8 cellular contexts compared by ENCODE assay signal in genomic region chr18:56650944-56651770, GRCh38. TPM values are rescaled to one million over a fixed set of nuclear protein-coding genes. Genes with fewer than 3 reads are reported as not detected.
DNase-seq lines count a peak whose midpoint lies in the region; ATAC-seq and TF ChIP-seq lines count a peak whose summit lies in the region.

Gene WDR7, plus strand, starts transcription at chr18:56651359. Its CDS starts 21,157 bp downstream, at chr18:56672516.

- DNase-seq in AG08396 (ENCODE audit: low spot score), result peak; percentile 86
- peak; percentile 96 for DNase-seq in NCI-H345 treated with DMSO at 0.1 percent for 48 hours (lab: John Stamatoyannopoulos, UW; ENCODE audit: unreplicated experiment)
- DNase-seq in activated CD4-positive, CD25-positive, alpha-beta regulatory T cell (lab: John Stamatoyannopoulos, UW), result peak; percentile 87 to 92 (median 89)
- peak; percentile 82 to 92 for DNase-seq in central memory CD8-positive, alpha-beta T cell (ENCODE audit: low spot score in 2 of 2)
- DNase-seq in inferior parietal cortex (ENCODE audit: extremely low spot score), result peak; percentile 97
- DNase-seq in spleen, result peak; percentile 98

- peaks cover 0 to 3% (median 0%) of the 10 kb centered on the region in 8 donors for H3K9me3 ChIP-seq in spleen

- no peaks in the 10 kb centered on the region for H3K27me3 Mint-ChIP-seq in central memory CD8-positive, alpha-beta T cell

- 0 to 2% (median 0%) methylated on average over 27 to 47 of the region's 47 CpGs for WGBS in spleen, 5 donors

- no peaks in the 10 kb centered on the region for H3K36me3 ChIP-seq in spleen

- H3K4me3 ChIP-seq in spleen, result peak within 1 kb of the TSS; percentile 69 to 97 (median 85)

- H3K36me3 Mint-ChIP-seq in central memory CD8-positive, alpha-beta T cell (ENCODE audit: insufficient read depth), result peaks cover 12% of the 10 kb centered on the region

- peak in 2 of 11 experiments; percentile 10 to 22 for TF ChIP-seq CTCF in spleen (IDR thresholded peaks at IDR 0.05 in 8 of 11, conservative IDR thresholded peaks at IDR 0.05 in 3 of 11)

- H3K27me3 ChIP-seq in spleen (replicated peaks in 1 of 7), result no peaks in the 10 kb centered on the region

- peak within 1 kb of the TSS; percentile 82 to 96 (median 90) for H3K27ac ChIP-seq in spleen

- ATAC-seq in GM19023 (IDR thresholded peaks at IDR 0.05; ENCODE audit: unreplicated experiment), result peak; percentile 96
- peak; percentile 96 for ATAC-seq in HG03280 (IDR thresholded peaks at IDR 0.05; ENCODE audit: unreplicated experiment)
- ATAC-seq in central memory CD8-positive, alpha-beta T cell (replicated peaks; ENCODE audit: extremely low read depth, poor library complexity, severe bottlenecking), result peak; percentile 93

- H3K4me3 Mint-ChIP-seq in central memory CD8-positive, alpha-beta T cell, result peak within 1 kb of the TSS; percentile 91

- H3K9me3 Mint-ChIP-seq in central memory CD8-positive, alpha-beta T cell, result peaks cover 4% of the 10 kb centered on the region

- no peak for TF ChIP-seq POLR2A in spleen (IDR thresholded peaks at IDR 0.05)

- peaks cover 13 to 71% (median 37%) of the 10 kb centered on the region in 6 donors for H3K4me1 ChIP-seq in spleen

- intact Hi-C loops in spleen (cut with DNase I; ENCODE audit: low total_unique reads), result no loop called here

- peaks cover 45% of the 10 kb centered on the region for H3K4me1 Mint-ChIP-seq in central memory CD8-positive, alpha-beta T cell

- peak within 1 kb of the TSS; percentile 96 for H3K27ac Mint-ChIP-seq in central memory CD8-positive, alpha-beta T cell (ENCODE audit: low read depth)

RNA-seq across cellular contexts. Expression of gene WDR7, which starts in this region (rescaled TPM):
- 10 to 100 TPM; 33.4 to 55.9 (median 50.5) TPM for total RNA-seq in spleen
- 1 to 10 TPM; 2.8 to 6.2 (median 3.4) TPM for polyA plus RNA-seq in spleen

Comparison
In these comparisons a context has a peak if more than half of its experiments do, and no peak if none do; other contexts are left out.
1. Peak in every context shown above with its lines: DNase-seq, ATAC-seq, H3K4me3 ChIP-seq and H3K27ac ChIP-seq.